ENCODE assay signal across 1 cellular context in genomic region chr10:131091682-131092081, GRCh38.
TF ChIP-seq lines count a peak whose summit lies in the region.

No MANE protein-coding gene starts in this region.

TF ChIP-seq in H1, 55 proteins besides CTCF, POLR2A, EP300 and RAD21 (continued from another document):
- TF ChIP-seq CHD7 (IDR thresholded peaks at IDR 0.05; ENCODE audit: insufficient replicate concordance, low read length) (no peak), SUZ12 (IDR thresholded peaks at IDR 0.05; ENCODE audit: low read length) (no peak)
